In the genomic region with DNA sequence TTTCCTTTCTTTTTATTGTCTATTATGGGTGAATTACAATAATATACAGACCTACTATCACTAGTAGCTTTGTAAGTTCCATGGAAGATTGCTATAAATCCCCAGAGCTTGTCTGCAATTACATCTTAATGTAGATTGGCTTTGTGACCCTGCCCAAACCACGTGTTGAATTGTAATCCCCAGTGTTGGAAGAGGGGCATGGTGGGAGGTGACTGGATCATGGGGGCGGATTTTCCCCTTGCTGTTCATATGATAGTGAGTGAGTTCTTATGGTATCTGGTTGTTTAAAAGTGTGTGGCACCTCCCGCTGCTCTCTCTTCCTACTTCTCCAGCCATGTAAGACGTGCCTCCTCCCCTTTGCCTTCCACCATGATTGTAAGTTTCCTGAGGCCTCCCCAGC, we compare ENCODE assay signal across 36 cellular contexts.
"Had no signal": no experiment of that assay in that cellular context is flagged by ENCODE, and none has a peak within 500 bp of the region (broad histone marks: within the 10 kb centered on the region; RNA-seq: fewer than 3 reads in every experiment).

No MANE protein-coding gene starts in this region.

- H3K27ac ChIP-seq: cardiac muscle cell had no signal

- H3K4me3 Mint-ChIP-seq: activated B cell treated with CpG ODN at 0.5 μM for 24 hours; activated CD4-positive, alpha-beta memory T cell treated with anti-CD3 and anti-CD28 coated beads for 36 hours; activated CD4-positive, alpha-beta T cell treated with anti-CD3 and anti-CD28 coated beads, Interleukin-2, amount 10 ng/mL, durations not matched to agents 24 days and 14 days; activated CD8-positive, alpha-beta T cell treated with anti-CD3 and anti-CD28 coated beads for 36 hours; activated naive CD4-positive, alpha-beta T cell treated with anti-CD3 and anti-CD28 coated beads for 36 hours; activated naive CD8-positive, alpha-beta T cell treated with anti-CD3 and anti-CD28 coated beads for 36 hours; activated T-cell treated with anti-CD3 and anti-CD28 coated beads, Interleukin-2, amount 50 U/mL, for 4 hours; activated T-cell treated with anti-CD3 and anti-CD28 coated beads, Interleukin-2, amount 50 U/mL, for 72 hours; activated T-helper 1 cell treated with anti-CD3 and anti-CD28 coated beads, Interleukin-12 subunit alpha, Interleukin-12 subunit beta, Interleukin-2, Interleukin-4 antibody, amounts not matched to agents 30 ng/mL and 10 ng/mL and 1 ng/mL, durations not matched to agents 14 hours and 24 hours and 36 hours; activated T-helper 17 cell treated with anti-CD3 and anti-CD28 coated beads, Interleukin-2, amount 50 U/mL, for 72 hours; brain; central memory CD8-positive, alpha-beta T cell; T-cell; T-helper 17 cell; T-helper 2 cell treated with Interferon-gamma antibody and Interleukin-4, amounts not matched to agents 5 μg/mL and 100 μg/mL, for 36 hours had no signal

- ATAC-seq: activated CD8-positive, alpha-beta T cell treated with anti-CD3 and anti-CD28 coated beads for 36 hours; activated naive CD4-positive, alpha-beta T cell treated with anti-CD3 and anti-CD28 coated beads, Interleukin-2, amount 50 U/mL, for 72 hours; activated T-cell treated with anti-CD3 and anti-CD28 coated beads, Interleukin-2, amount 50 U/mL, for 4 hours; activated T-cell treated with anti-CD3 and anti-CD28 coated beads, Interleukin-2, amount 50 U/mL, for 72 hours; activated T-helper 17 cell treated with anti-CD3 and anti-CD28 coated beads, Interleukin-2, amount 50 U/mL, for 72 hours; T-cell; T-helper 17 cell had no signal

- H3K9me3 ChIP-seq: adrenal gland had no signal

- H3K27me3 Mint-ChIP-seq: activated CD4-positive, alpha-beta memory T cell treated with anti-CD3 and anti-CD28 coated beads for 36 hours; activated CD4-positive, alpha-beta T cell treated with anti-CD3 and anti-CD28 coated beads, Interleukin-2, amount 10 ng/mL, durations not matched to agents 24 days and 14 days had no signal

- H3K27ac Mint-ChIP-seq: activated B cell treated with CpG ODN at 0.5 μM for 24 hours; activated CD4-positive, alpha-beta memory T cell treated with anti-CD3 and anti-CD28 coated beads for 36 hours; activated CD4-positive, alpha-beta T cell treated with anti-CD3 and anti-CD28 coated beads, Interleukin-2, amount 10 ng/mL, durations not matched to agents 24 days and 14 days; activated CD8-positive, alpha-beta T cell treated with anti-CD3 and anti-CD28 coated beads for 36 hours; activated naive CD4-positive, alpha-beta T cell treated with anti-CD3 and anti-CD28 coated beads for 36 hours; activated naive CD4-positive, alpha-beta T cell treated with anti-CD3 and anti-CD28 coated beads, Interleukin-2, amount 50 U/mL, for 72 hours; activated naive CD8-positive, alpha-beta T cell treated with anti-CD3 and anti-CD28 coated beads for 36 hours; activated T-cell treated with anti-CD3 and anti-CD28 coated beads, Interleukin-2, amount 50 U/mL, for 72 hours; activated T-helper 1 cell treated with anti-CD3 and anti-CD28 coated beads, Interleukin-12 subunit alpha, Interleukin-12 subunit beta, Interleukin-2, Interleukin-4 antibody, amounts not matched to agents 30 ng/mL and 10 ng/mL and 1 ng/mL, durations not matched to agents 14 hours and 24 hours and 36 hours; activated T-helper 17 cell treated with anti-CD3 and anti-CD28 coated beads, Interleukin-2, amount 50 U/mL, for 72 hours; brain; T-cell; T-helper 17 cell; T-helper 2 cell treated with Interferon-gamma antibody and Interleukin-4, amounts not matched to agents 5 μg/mL and 100 μg/mL, for 36 hours had no signal

- H3K4me1 Mint-ChIP-seq: activated B cell treated with CpG ODN at 0.5 μM for 24 hours; activated CD4-positive, alpha-beta T cell treated with anti-CD3 and anti-CD28 coated beads, Interleukin-2, amount 10 ng/mL, durations not matched to agents 24 days and 14 days; activated naive CD8-positive, alpha-beta T cell treated with anti-CD3 and anti-CD28 coated beads for 36 hours; activated T-helper 17 cell treated with anti-CD3 and anti-CD28 coated beads, Interleukin-2, amount 50 U/mL, for 72 hours; central memory CD8-positive, alpha-beta T cell; T-cell; T-helper 17 cell had no signal

- H3K36me3 ChIP-seq: adrenal gland, cardiac muscle cell had no signal

- H3K27me3 ChIP-seq: adrenal gland, cardiac muscle cell had no signal

- DNase-seq: activated B cell treated with CpG ODN at 0.5 μM for 24 hours; activated CD4-positive, alpha-beta memory T cell treated with anti-CD3 and anti-CD28 coated beads for 36 hours; activated CD4-positive, alpha-beta T cell treated with anti-CD3 and anti-CD28 coated beads for 4 hours; activated CD4-positive, alpha-beta T cell treated with anti-CD3 and anti-CD28 coated beads, Interleukin-2, amount 10 ng/mL, durations not matched to agents 24 days and 14 days; activated CD4-positive, alpha-beta T cell treated with anti-CD3 and anti-CD28 coated beads, Interleukin-2, amount 50 U/mL, for 1 hour; activated CD4-positive, alpha-beta T cell treated with anti-CD3 and anti-CD28 coated beads, Interleukin-2, amount 50 U/mL, for 4 hours; activated CD4-positive, CD25-positive, alpha-beta regulatory T cell treated with anti-CD3 and anti-CD28 coated beads, Interleukin-2, amount 50 U/mL, for 72 hours; activated CD8-positive, alpha-beta memory T cell treated with anti-CD3 and anti-CD28 coated beads, Interleukin-2, amount 50 U/mL, for 4 hours; activated CD8-positive, alpha-beta T cell treated with anti-CD3 and anti-CD28 coated beads for 36 hours; activated effector memory CD4-positive, alpha-beta T cell treated with anti-CD3 and anti-CD28 coated beads, Interleukin-2, amount 50 U/mL, for 16 hours; activated gamma-delta T cell treated with Interleukin-2 at 50 U/mL for 16 hours; activated naive CD4-positive, alpha-beta T cell; activated naive CD4-positive, alpha-beta T cell treated with anti-CD3 and anti-CD28 coated beads for 36 hours; activated naive CD4-positive, alpha-beta T cell treated with anti-CD3 and anti-CD28 coated beads, Interleukin-2, amount 50 U/mL, for 16 hours; activated naive CD8-positive, alpha-beta T cell treated with anti-CD3 and anti-CD28 coated beads for 36 hours; activated T-cell treated with anti-CD3 and anti-CD28 coated beads for 4 hours; activated T-cell treated with anti-CD3 and anti-CD28 coated beads, Interleukin-2, amount 50 U/mL, for 1 hour; activated T-cell treated with anti-CD3 and anti-CD28 coated beads, Interleukin-2, amount 50 U/mL, for 4 hours; activated T-cell treated with anti-CD3 and anti-CD28 coated beads, Interleukin-2, amount 50 U/mL, for 72 hours; adrenal gland; amniotic stem cell; aorta; caudate nucleus; cerebellar nuclear complex; T-cell; T-helper 17 cell; T-helper 9 cell had no signal

- H3K9me3 Mint-ChIP-seq: activated B cell treated with CpG ODN at 0.5 μM for 24 hours; activated CD4-positive, alpha-beta memory T cell treated with anti-CD3 and anti-CD28 coated beads for 36 hours; activated CD4-positive, alpha-beta T cell treated with anti-CD3 and anti-CD28 coated beads, Interleukin-2, amount 10 ng/mL, durations not matched to agents 24 days and 14 days; activated CD8-positive, alpha-beta T cell treated with anti-CD3 and anti-CD28 coated beads for 36 hours; activated naive CD4-positive, alpha-beta T cell treated with anti-CD3 and anti-CD28 coated beads for 36 hours; activated naive CD4-positive, alpha-beta T cell treated with anti-CD3 and anti-CD28 coated beads, Interleukin-2, amount 50 U/mL, for 72 hours; activated naive CD8-positive, alpha-beta T cell treated with anti-CD3 and anti-CD28 coated beads for 36 hours; activated T-cell treated with anti-CD3 and anti-CD28 coated beads, Interleukin-2, amount 50 U/mL, for 4 hours; activated T-cell treated with anti-CD3 and anti-CD28 coated beads, Interleukin-2, amount 50 U/mL, for 72 hours; activated T-helper 1 cell treated with anti-CD3 and anti-CD28 coated beads, Interleukin-12 subunit alpha, Interleukin-12 subunit beta, Interleukin-2, Interleukin-4 antibody, amounts not matched to agents 30 ng/mL and 10 ng/mL and 1 ng/mL, durations not matched to agents 14 hours and 24 hours and 36 hours; activated T-helper 17 cell treated with anti-CD3 and anti-CD28 coated beads, Interleukin-2, amount 50 U/mL, for 72 hours; brain; central memory CD8-positive, alpha-beta T cell; T-cell; T-helper 2 cell treated with Interferon-gamma antibody and Interleukin-4, amounts not matched to agents 5 μg/mL and 100 μg/mL, for 36 hours had no signal

- H3K36me3 Mint-ChIP-seq: activated CD4-positive, alpha-beta memory T cell treated with anti-CD3 and anti-CD28 coated beads for 36 hours; activated naive CD4-positive, alpha-beta T cell treated with anti-CD3 and anti-CD28 coated beads, Interleukin-2, amount 50 U/mL, for 72 hours; activated naive CD8-positive, alpha-beta T cell treated with anti-CD3 and anti-CD28 coated beads for 36 hours; brain; T-cell had no signal

- FAIRE-seq: bronchial epithelial cell, TTC549 had no signal

- H3K4me3 ChIP-seq: adrenal gland, cardiac muscle cell had no signal
